24 cellular contexts compared by ENCODE assay signal in genomic region chr3:149055575-149055974, GRCh38.
"Had no signal": no experiment of that assay in that cellular context is flagged by ENCODE, and none has a peak within 500 bp of the region (broad histone marks: within the 10 kb centered on the region; RNA-seq: fewer than 3 reads in every experiment).

No MANE protein-coding gene starts in this region.

- H3K4me3 ChIP-seq: breast epithelium, colonic mucosa, mucosa of descending colon, thyroid gland, upper lobe of right lung had no signal

- H3K27ac ChIP-seq: breast epithelium, colonic mucosa, parathyroid adenoma, thyroid gland, upper lobe of right lung had no signal

- H3K9me3 ChIP-seq: breast epithelium, colonic mucosa, mucosa of descending colon, thyroid gland, upper lobe of right lung had no signal

- H3K27me3 ChIP-seq: breast epithelium, colonic mucosa, thyroid gland, upper lobe of right lung had no signal

- H3K79me2 ChIP-seq: parathyroid adenoma had no signal

- DNase-seq: activated CD4-positive, alpha-beta T cell treated with anti-CD3 and anti-CD28 coated beads for 4 hours; activated CD4-positive, alpha-beta T cell treated with anti-CD3 and anti-CD28 coated beads, Interleukin-2, amount 50 U/mL, for 48 hours; activated CD4-positive, CD25-positive, alpha-beta regulatory T cell; activated effector memory CD4-positive, alpha-beta T cell treated with Interleukin-2 at 50 U/mL for 16 hours; activated naive CD4-positive, alpha-beta T cell treated with anti-CD3 and anti-CD28 coated beads for 36 hours; activated naive CD8-positive, alpha-beta T cell treated with anti-CD3 and anti-CD28 coated beads, Interleukin-2, amount 10 ng/mL, durations not matched to agents 7 days and 5 days; activated T-cell treated with anti-CD3 and anti-CD28 coated beads, Interleukin-2, amount 50 U/mL, for 72 hours; amniotic stem cell; colonic mucosa; endodermal cell; immature natural killer cell; mesendoderm; mucosa of descending colon; nephron progenitor cell; right cardiac atrium; stimulated activated CD4-positive, alpha-beta T cell treated with anti-CD3 and anti-CD28 coated beads, Interleukin-12 subunit alpha, Interleukin-12 subunit beta, amount 100 ng/mL, for 4 hours; stimulated activated CD4-positive, alpha-beta T cell treated with anti-CD3 and anti-CD28 coated beads, Interleukin-4, amount 100 ng/mL, for 4 hours; stimulated activated naive CD8-positive, alpha-beta T cell treated with anti-CD3 and anti-CD28 coated beads, Interleukin-15, Interleukin-2, amounts not matched to agents 100 U/mL and 50 U/mL, for 24 hours; substantia nigra; T-helper 9 cell; thyroid gland; upper lobe of right lung had no signal

- H2AFZ ChIP-seq: parathyroid adenoma had no signal

- H3K4me1 ChIP-seq: breast epithelium, colonic mucosa, parathyroid adenoma, thyroid gland, upper lobe of right lung had no signal

- H3K9ac ChIP-seq: parathyroid adenoma had no signal

- H3K36me3 ChIP-seq: colonic mucosa had no signal
